ENCODE assay signal across 18 cellular contexts in genomic region chr17:72687941-72688340, GRCh38.
A peak's percentile ranks its signal among the peaks of the same experiment; 100 is the strongest.
DNase-seq lines count a peak whose midpoint lies in the region; ATAC-seq, FAIRE-seq and TF ChIP-seq lines count a peak whose summit lies in the region.
"Had no signal": no experiment of that assay in that cellular context is flagged by ENCODE, and none has a peak within 500 bp of the region (broad histone marks: within the 10 kb centered on the region; RNA-seq: fewer than 3 reads in every experiment).

No MANE protein-coding gene starts in this region.

- TF ChIP-seq CTCF in bronchial epithelial cell (IDR thresholded peaks at IDR 0.05; ENCODE audit: insufficient read depth, low read length, severe bottlenecking): no peak

- no peak for ATAC-seq in HG03457 (IDR thresholded peaks at IDR 0.05; ENCODE audit: unreplicated experiment)
- no peak for ATAC-seq in GM19452 (IDR thresholded peaks at IDR 0.05; ENCODE audit: unreplicated experiment)
- ATAC-seq: naive thymus-derived CD4-positive, alpha-beta T cell; upper lobe of right lung had no signal

- no peak overlapping the region for H3K4me3 ChIP-seq in bronchial epithelial cell (ENCODE audit: low read depth, low read length)
- no peak overlapping the region for H3K4me3 ChIP-seq in thymus (ENCODE audit: low read length)
- H3K4me3 ChIP-seq: ascending aorta, upper lobe of right lung had no signal

- WGBS in thymus: 74% methylated on average over 8 of the region's 8 CpGs

- H3K27me3 ChIP-seq in bronchial epithelial cell (ENCODE audit: control insufficient read depth, insufficient read depth, low read length) (no peaks in the 10 kb centered on the region), thymus (ENCODE audit: control insufficient read depth, insufficient read depth) (no peaks in the 10 kb centered on the region)
- H3K27me3 ChIP-seq: ascending aorta, upper lobe of right lung had no signal

- H3K36me3 ChIP-seq in bronchial epithelial cell (ENCODE audit: control insufficient read depth, insufficient read depth, low read length) (no peaks in the 10 kb centered on the region), thymus (ENCODE audit: control insufficient read depth, insufficient read depth) (no peaks in the 10 kb centered on the region)
- H3K36me3 ChIP-seq: upper lobe of right lung had no signal

- H3K4me1 ChIP-seq in thymus (ENCODE audit: control insufficient read depth, insufficient read depth, low read length): no peaks in the 10 kb centered on the region
- H3K4me1 ChIP-seq: ascending aorta had no signal

- peak overlapping the region; percentile 33 for H3K27ac ChIP-seq in thymus (ENCODE audit: low read depth)
- H3K27ac ChIP-seq: ascending aorta, upper lobe of right lung had no signal

- DNase-seq in NCI-H2171 treated with DMSO at 0.1 percent for 48 hours (lab: John Stamatoyannopoulos, UW): peak; percentile 12
- no peak for DNase-seq in NCI-H2171 (lab: John Stamatoyannopoulos, UW)
- DNase-seq in NCI-H510A treated with DMSO at 0.1 percent for 48 hours (lab: John Stamatoyannopoulos, UW): peak; percentile 93
- DNase-seq in bronchial epithelial cell (ENCODE audit: low read depth): peak; percentile 81
- no peak for DNase-seq in dedifferentiated amniotic fluid mesenchymal stem cell (ENCODE audit: extremely low spot score)
- DNase-seq: activated CD8-positive, alpha-beta memory T cell treated with anti-CD3 and anti-CD28 coated beads, Interleukin-2, amount 50 U/mL, for 4 hours; activated naive CD4-positive, alpha-beta T cell; KG1; naive thymus-derived CD4-positive, alpha-beta T cell; NCI-H1694; NK-92 treated with Interleukin-12 subunit alpha and Interleukin-12 subunit beta, amount 100 ng/mL, for 24 hours; stimulated activated CD4-positive, alpha-beta T cell treated with anti-CD3 and anti-CD28 coated beads, Interleukin-12 subunit alpha, Interleukin-12 subunit beta, amount 100 ng/mL, for 4 hours; stimulated activated naive CD4-positive, alpha-beta T cell treated with Interleukin-2 at 50 U/mL for 16 hours; upper lobe of right lung had no signal

- FAIRE-seq in bronchial epithelial cell (lab: Jason Lieb, UNC): no peak

- no peaks in the 10 kb centered on the region for H3K9me3 ChIP-seq in thymus (ENCODE audit: control insufficient read depth)
- H3K9me3 ChIP-seq: ascending aorta, upper lobe of right lung had no signal

Comparison
In these comparisons a context has a peak if more than half of its experiments do, and no peak if none do; other contexts are left out.
1. DNase-seq: peak in NCI-H2171 treated with DMSO at 0.1 percent for 48 hours (single experiment), NCI-H510A treated with DMSO at 0.1 percent for 48 hours (single experiment) and bronchial epithelial cell (single experiment); none in NCI-H2171 (single experiment) and dedifferentiated amniotic fluid mesenchymal stem cell (single experiment).